Comparison of ENCODE assay signal across 32 cellular contexts in the genomic region with DNA sequence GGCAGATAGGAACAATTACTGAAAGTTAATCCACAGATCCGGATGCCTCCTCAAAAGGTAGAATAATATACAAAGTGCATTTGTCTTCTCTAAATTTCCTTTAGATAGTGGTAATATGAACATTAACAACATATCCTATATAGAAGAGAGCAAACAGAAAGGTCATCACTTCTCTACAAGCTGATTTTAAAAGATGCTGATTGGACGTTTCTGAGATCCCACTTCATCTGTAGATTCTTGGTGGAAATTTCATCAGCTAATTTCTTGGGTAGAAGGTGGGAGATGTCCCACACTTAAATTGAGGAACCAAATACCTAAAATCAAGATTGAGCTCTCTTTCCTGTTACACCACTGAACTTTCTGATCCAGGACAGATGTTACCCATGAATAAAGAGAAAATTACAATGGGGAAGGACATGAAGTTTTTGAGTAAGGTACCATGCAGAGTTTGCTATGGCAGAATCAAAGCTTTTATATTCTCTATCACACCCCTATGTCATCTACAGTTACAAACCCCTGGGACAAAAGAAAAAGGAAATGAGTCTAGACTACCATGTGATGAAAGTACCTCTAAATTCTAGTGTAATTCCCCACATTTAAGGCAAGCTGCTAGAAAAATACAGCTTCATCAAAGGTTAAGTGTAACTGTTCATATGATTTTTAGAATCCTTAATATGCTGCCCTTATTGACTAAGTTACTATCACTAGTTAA.
"Had no signal": no experiment of that assay in that cellular context is flagged by ENCODE, and none has a peak within 500 bp of the region (broad histone marks: within the 10 kb centered on the region; RNA-seq: fewer than 3 reads in every experiment).

No MANE protein-coding gene starts in this region.

- H3K27me3 ChIP-seq: heart left ventricle, pancreas, sigmoid colon, suprapubic skin, tibial artery, upper lobe of right lung had no signal

- H3K4me1 ChIP-seq: heart left ventricle, left ventricle myocardium inferior, pancreas, prostate gland, sigmoid colon, suprapubic skin, tibial artery, upper lobe of right lung had no signal

- H3K4me3 ChIP-seq: heart left ventricle, left ventricle myocardium inferior, lung, mucosa of descending colon, pancreas, prostate gland, sigmoid colon, smooth muscle cell, suprapubic skin, thoracic aorta, tibial artery, upper lobe of right lung had no signal

- H3K9me3 Mint-ChIP-seq: immature natural killer cell, neural crest cell had no signal

- H3K4me3 Mint-ChIP-seq: immature natural killer cell; naive thymus-derived CD8-positive, alpha-beta T cell; nephron; neural crest cell; stimulated activated naive CD8-positive, alpha-beta T cell treated with anti-CD3 and anti-CD28 coated beads, Interleukin-15, Interleukin-2, amounts not matched to agents 100 ng/mL and 50 ng/mL, for 24 hours had no signal

- FAIRE-seq: islet of Langerhans, kidney, pancreas, urothelium cell line had no signal

- DNase-seq: heart left ventricle; hypothalamus; immature natural killer cell; kidney; left colon; left ventricle myocardium inferior; midbrain; mucosa of descending colon; naive thymus-derived CD8-positive, alpha-beta T cell; nucleus accumbens; pancreas; retina; right cardiac atrium; sigmoid colon; stimulated activated CD4-positive, alpha-beta T cell treated with anti-CD3 and anti-CD28 coated beads, Interleukin-1b, Interleukin-23, amount 100 ng/mL, for 48 hours; stimulated activated CD4-positive, alpha-beta T cell treated with anti-CD3 and anti-CD28 coated beads, Interleukin-2, amount 100 ng/mL, for 48 hours; stimulated activated CD4-positive, alpha-beta T cell treated with anti-CD3 and anti-CD28 coated beads, Interleukin-4, amount 100 ng/mL, for 4 hours; stimulated activated CD8-positive, alpha-beta memory T cell treated with anti-CD3 and anti-CD28 coated beads, Interleukin-4, amount 100 ng/mL, for 48 hours; stimulated activated naive CD4-positive, alpha-beta T cell; tibial artery; trophoblast cell; upper lobe of right lung had no signal

- H3K36me3 ChIP-seq: heart left ventricle, left ventricle myocardium inferior, pancreas, prostate gland, sigmoid colon, suprapubic skin, thoracic aorta, tibial artery, upper lobe of right lung had no signal

- H3K27me3 Mint-ChIP-seq: naive thymus-derived CD8-positive, alpha-beta T cell; stimulated activated naive CD8-positive, alpha-beta T cell treated with anti-CD3 and anti-CD28 coated beads, Interleukin-15, Interleukin-2, amounts not matched to agents 100 ng/mL and 50 ng/mL, for 24 hours had no signal

- H3K9me3 ChIP-seq: heart left ventricle, left ventricle myocardium inferior, mucosa of descending colon, pancreas, prostate gland, sigmoid colon, suprapubic skin, thoracic aorta, tibial artery, upper lobe of right lung had no signal

- ATAC-seq: heart left ventricle; left colon; mucosa of descending colon; naive thymus-derived CD8-positive, alpha-beta T cell; pancreas; right cardiac atrium; upper lobe of right lung had no signal

- H3K36me3 Mint-ChIP-seq: immature natural killer cell had no signal

- H3K27ac ChIP-seq: heart left ventricle, left ventricle myocardium inferior, pancreas, prostate gland, sigmoid colon, suprapubic skin, thoracic aorta, tibial artery, upper lobe of right lung had no signal

- H3K4me2 ChIP-seq: smooth muscle cell had no signal

- H3K27ac Mint-ChIP-seq: immature natural killer cell; naive thymus-derived CD8-positive, alpha-beta T cell; nephron; stimulated activated naive CD8-positive, alpha-beta T cell treated with anti-CD3 and anti-CD28 coated beads, Interleukin-15, Interleukin-2, amounts not matched to agents 100 ng/mL and 50 ng/mL, for 24 hours had no signal

- H3K4me1 Mint-ChIP-seq: immature natural killer cell; naive thymus-derived CD8-positive, alpha-beta T cell; nephron; neural crest cell had no signal
